In the genomic region with DNA sequence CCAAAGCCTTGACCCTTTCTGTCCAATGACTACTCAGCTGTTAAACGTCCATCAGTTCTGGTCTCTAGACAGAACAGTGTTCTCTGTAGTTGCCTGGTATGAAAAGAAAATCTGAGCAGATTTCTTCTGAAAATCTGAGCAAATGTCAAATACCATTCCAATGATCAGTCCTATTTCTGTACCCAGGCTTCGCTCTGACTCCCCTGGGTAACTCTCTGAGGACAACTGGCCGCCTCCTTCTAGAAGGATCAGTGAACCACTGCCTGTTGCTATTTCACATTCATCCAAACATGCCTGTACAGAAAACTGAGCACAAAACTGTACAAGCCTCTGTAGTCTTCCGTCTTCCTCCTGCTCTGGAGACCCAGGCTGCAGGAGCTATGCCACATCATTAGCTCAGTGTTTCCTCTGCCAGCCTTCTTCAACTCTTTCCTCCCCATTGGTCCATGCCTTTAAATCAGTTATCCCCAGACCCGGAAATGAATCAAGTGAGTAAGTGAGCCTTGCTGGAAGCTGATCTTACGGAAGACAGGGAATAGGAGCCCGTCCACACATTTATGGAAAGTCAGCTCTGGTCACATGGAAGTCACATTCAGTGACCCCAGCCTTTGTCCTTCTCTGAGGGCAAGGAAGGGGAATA, we compare ENCODE assay signal across 19 cellular contexts.
A peak's percentile ranks its signal among the peaks of the same experiment; 100 is the strongest.
DNase-seq lines count a peak whose midpoint lies in the region; ATAC-seq and TF ChIP-seq lines count a peak whose summit lies in the region.
"Had no signal": no experiment of that assay in that cellular context is flagged by ENCODE, and none has a peak within 500 bp of the region (broad histone marks: within the 10 kb centered on the region; RNA-seq: fewer than 3 reads in every experiment).

No MANE protein-coding gene starts in this region.

- DNase-seq in GM23338 (ENCODE audit: low spot score) (no peak), substantia nigra (lab: John Stamatoyannopoulos, UW) (no peak), colonic mucosa (no peak)
- no peak for DNase-seq in activated T-cell treated with anti-CD3 and anti-CD28 coated beads, Interleukin-2, amount 50 U/mL, for 48 hours
- no peak for DNase-seq in activated naive CD4-positive, alpha-beta T cell treated with anti-CD3 and anti-CD28 coated beads, Interleukin-2, amount 50 U/mL, for 16 hours
- DNase-seq: activated CD4-positive, CD25-positive, alpha-beta regulatory T cell; amniotic stem cell; DMS 273 treated with DMSO at 0.1 percent for 48 hours; erythroblast; hippocampal formation; kidney glomerular epithelial cell; midbrain; NCI-H748 treated with DMSO at 0.1 percent for 48 hours had no signal

- H3K4me3 Mint-ChIP-seq in GM23338: no peak overlapping the region
- H3K4me3 Mint-ChIP-seq: T-helper 2 cell treated with Interferon-gamma antibody and Interleukin-4, amounts not matched to agents 5 μg/mL and 100 μg/mL, for 36 hours had no signal

- peaks cover 13% of the 10 kb centered on the region; the same call in 1 of the 2 replicates for H3K9me2 ChIP-seq in GM23338 (ENCODE audit: insufficient read depth)

- H3K27ac ChIP-seq in GM23338 (ENCODE audit: low read depth): no peak overlapping the region
- H3K27ac ChIP-seq in cingulate gyrus (ENCODE audit: low read depth, low read length): peak overlapping the region; percentile 78
- H3K27ac ChIP-seq in layer of hippocampus (ENCODE audit: low read depth, low read length): peak overlapping the region; percentile 71
- peak overlapping the region; percentile 83 for H3K27ac ChIP-seq in substantia nigra (ENCODE audit: low read depth, low read length, poor library complexity, severe bottlenecking)
- H3K27ac ChIP-seq in colonic mucosa: no peak overlapping the region
- H3K27ac ChIP-seq: PC-9 had no signal

- H3K9me3 Mint-ChIP-seq in GM23338: no peaks in the 10 kb centered on the region
- H3K9me3 Mint-ChIP-seq: activated T-helper 2 cell treated with anti-CD3 and anti-CD28 coated beads, Interferon-gamma antibody, Interleukin-2, Interleukin-4, amounts not matched to agents 10 μg/mL and 5 μg/mL and 100 μg/mL, durations not matched to agents 14 hours and 24 hours and 36 hours; T-helper 2 cell treated with Interferon-gamma antibody and Interleukin-4, amounts not matched to agents 5 μg/mL and 100 μg/mL, for 36 hours had no signal

- no peak overlapping the region for H3K4me2 ChIP-seq in GM23338
- H3K4me2 ChIP-seq: PC-9 had no signal

- no peak overlapping the region for H3K4me3 ChIP-seq in GM23338
- no peak overlapping the region for H3K4me3 ChIP-seq in colonic mucosa
- H3K4me3 ChIP-seq: PC-9 had no signal

- H3K27me3 Mint-ChIP-seq in GM23338 (ENCODE audit: insufficient read depth, low read depth, poor library complexity): peaks cover 8% of the 10 kb centered on the region

- H3F3A ChIP-seq in GM23338 (replicated peaks; ENCODE audit: low read depth): no peaks in the 10 kb centered on the region

- H2AFZ ChIP-seq in GM23338: no peak overlapping the region
- H2AFZ ChIP-seq: PC-9 had no signal

- no peaks in the 10 kb centered on the region for H3K9me3 ChIP-seq in colonic mucosa

- no peaks in the 10 kb centered on the region for H3K79me2 ChIP-seq in GM23338 (replicated peaks; ENCODE audit: insufficient read depth)

- H3K9ac ChIP-seq in colonic mucosa (ENCODE audit: low read depth in 2 of 2, low read length in 2 of 2): no peak overlapping the region

- H3K27ac Mint-ChIP-seq in GM23338: peak overlapping the region; percentile 46; the same call in 1 of the 2 replicates
- H3K27ac Mint-ChIP-seq: activated T-helper 2 cell treated with anti-CD3 and anti-CD28 coated beads, Interferon-gamma antibody, Interleukin-2, Interleukin-4, amounts not matched to agents 10 μg/mL and 5 μg/mL and 100 μg/mL, durations not matched to agents 14 hours and 24 hours and 36 hours; T-helper 2 cell treated with Interferon-gamma antibody and Interleukin-4, amounts not matched to agents 5 μg/mL and 100 μg/mL, for 36 hours had no signal

- H3K4me1 ChIP-seq in GM23338 (ENCODE audit: insufficient read depth) (no peaks in the 10 kb centered on the region), colonic mucosa (no peaks in the 10 kb centered on the region)

- H4K20me1 ChIP-seq in GM23338 (replicated peaks; ENCODE audit: insufficient read depth): no peaks in the 10 kb centered on the region; the same call in 1 of the 2 replicates

- H3K27me3 ChIP-seq in GM23338 (ENCODE audit: insufficient read depth) (no peaks in the 10 kb centered on the region), layer of hippocampus (ENCODE audit: control insufficient read depth, insufficient read depth, low read length) (no peaks in the 10 kb centered on the region), colonic mucosa (no peaks in the 10 kb centered on the region)

- no peaks in the 10 kb centered on the region; the same call in 2 of the 3 replicates for H3K36me3 Mint-ChIP-seq in GM23338 (ENCODE audit: low read depth)

- ATAC-seq in GM23338 (no peak), HG03342 (IDR thresholded peaks at IDR 0.05; ENCODE audit: unreplicated experiment) (no peak)

- H3K4me1 Mint-ChIP-seq in GM23338: peaks cover 8% of the 10 kb centered on the region

- intact Hi-C loops in colonic mucosa (cut with DNase I): no loop called here

- H3K36me3 ChIP-seq in GM23338 (ENCODE audit: insufficient read depth) (no peaks in the 10 kb centered on the region), colonic mucosa (no peaks in the 10 kb centered on the region)

- TF ChIP-seq CTCF in GM23338 (conservative IDR thresholded peaks at IDR 0.05; ENCODE audit: low read depth in 2 of 2) (no peak), colonic mucosa (IDR thresholded peaks at IDR 0.05) (no peak)

TF ChIP-seq in GM23338, 12 proteins besides CTCF, POLR2A, EP300 and RAD21:
- TF ChIP-seq EZH2phosphoT487 (IDR thresholded peaks at IDR 0.05; ENCODE audit: unreplicated experiment) (no peak), ZNF114 (CRISPR knock-in tag; IDR thresholded peaks at IDR 0.05) (no peak)

Comparison
In these comparisons a context has a peak if more than half of its experiments do, and no peak if none do; other contexts are left out.
1. H3K27ac ChIP-seq: peak in cingulate gyrus (single experiment), layer of hippocampus (single experiment) and substantia nigra (single experiment); none in GM23338 (single experiment) and colonic mucosa (single experiment).